In the genomic region with DNA sequence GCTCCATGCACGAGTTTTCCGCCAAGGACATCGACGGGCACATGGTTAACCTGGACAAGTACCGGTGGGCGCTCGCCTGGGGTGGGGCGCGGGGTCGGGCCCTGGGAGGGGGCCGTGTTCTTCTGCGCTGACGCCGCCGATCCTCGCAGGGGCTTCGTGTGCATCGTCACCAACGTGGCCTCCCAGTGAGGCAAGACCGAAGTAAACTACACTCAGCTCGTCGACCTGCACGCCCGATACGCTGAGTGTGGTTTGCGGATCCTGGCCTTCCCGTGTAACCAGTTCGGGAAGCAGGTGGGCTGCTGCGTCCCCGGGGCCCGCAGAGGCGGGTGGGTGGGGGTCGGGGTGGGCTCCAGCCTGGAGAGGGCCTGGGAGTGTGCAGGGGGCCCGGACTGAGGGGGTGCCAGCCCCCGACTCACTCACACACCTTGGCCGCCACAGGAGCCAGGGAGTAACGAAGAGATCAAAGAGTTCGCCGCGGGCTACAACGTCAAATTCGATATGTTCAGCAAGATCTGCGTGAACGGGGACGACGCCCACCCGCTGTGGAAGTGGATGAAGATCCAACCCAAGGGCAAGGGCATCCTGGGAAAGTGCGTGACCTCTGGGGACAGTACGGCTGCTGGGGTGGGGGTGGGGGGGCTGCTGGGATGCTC, we compare ENCODE assay signal across 8 cellular contexts. TPM values are rescaled to one million over a fixed set of nuclear protein-coding genes. Genes with fewer than 3 reads are reported as not detected.
DNase-seq lines count a peak whose midpoint lies in the region; ATAC-seq lines count a peak whose summit lies in the region.

No MANE protein-coding gene starts in this region.

- H3K4me1 ChIP-seq in SJSA1 (replicated peaks) = peaks cover 35% of the 10 kb centered on the region
- H3K4me1 ChIP-seq in esophagus (ENCODE audit: control insufficient read depth in 2 of 2, insufficient read depth in 2 of 2, low read length in 1 of 2) = peaks cover 6 to 24% of the 10 kb centered on the region in 2 donors

- H3K4me3 ChIP-seq in GM08714 (ENCODE audit: low read length) = peak overlapping the region; percentile 85
- peak overlapping the region; percentile 77 for H3K4me3 ChIP-seq in SJSA1
- H3K4me3 ChIP-seq in esophagus (ENCODE audit: low read depth in 1 of 2, low read length in 2 of 2) = peak overlapping the region; percentile 60 to 61

- no peaks in the 10 kb centered on the region for H3K27me3 ChIP-seq in SJSA1 (replicated peaks)
- no peaks in the 10 kb centered on the region for H3K27me3 ChIP-seq in esophagus (ENCODE audit: control insufficient read depth in 1 of 2, insufficient read depth in 2 of 2, low read length in 2 of 2)

- intact Hi-C loops in posterior vena cava (cut with DNase I) = no loop called here

- H3K27ac ChIP-seq in SJSA1 (no peak overlapping the region), esophagus (ENCODE audit: low read depth in 2 of 2, low read length in 1 of 2) (peak overlapping the region; percentile 93 to 98)

- WGBS in esophagus, 2 donors = 25 to 32% methylated on average over 47 to 49 of the region's 49 CpGs

- ATAC-seq in GM18511 (IDR thresholded peaks at IDR 0.05; ENCODE audit: unreplicated experiment) (no peak), GM19463 (IDR thresholded peaks at IDR 0.05; ENCODE audit: unreplicated experiment) (no peak)

- peaks cover 48% of the 10 kb centered on the region for H3K36me3 ChIP-seq in SJSA1
- peaks cover 5 to 35% of the 10 kb centered on the region in 2 donors for H3K36me3 ChIP-seq in esophagus (ENCODE audit: control insufficient read depth in 2 of 2, insufficient read depth in 2 of 2, low read length in 1 of 2)

- no peak for DNase-seq in SJSA1 (ENCODE audit: low read depth in 1 of 2, low spot score in 2 of 2)
- DNase-seq in posterior vena cava (ENCODE audit: low spot score) = peak; percentile 83
- DNase-seq in cerebellum (ENCODE audit: low spot score) = no peak
- no peak for DNase-seq in DMS79 treated with DMSO at 0.1 percent for 48 hours (lab: John Stamatoyannopoulos, UW)

- H3K9me3 ChIP-seq in SJSA1 (replicated peaks) (no peaks in the 10 kb centered on the region), esophagus (ENCODE audit: control insufficient read depth in 2 of 2, insufficient read depth in 1 of 2, low read depth in 1 of 2, low read length in 1 of 2) (no peaks in the 10 kb centered on the region)

RNA-seq across cellular contexts. Expression of a gene that starts 1.6 kb away (rescaled TPM):
- 387 and 449 TPM in 2 replicates for total RNA-seq in SJSA1 (2014; rRNA removed; shearing (Covaris generic))
- 100 to 1,000 TPM; 271 to 294 TPM for polyA plus RNA-seq in esophagus
- total RNA-seq in posterior vena cava = 100 to 1,000 TPM; 176 to 193 TPM
- 112 TPM for total RNA-seq in cerebellum

RNA-seq across cellular contexts. Expression of a gene that starts 10.2 kb away (rescaled TPM):
- 143 and 173 TPM in 2 replicates for total RNA-seq in SJSA1 (2014; rRNA removed; shearing (Covaris generic))
- polyA plus RNA-seq in esophagus = 100 to 1,000 TPM in 1 of 2 donors, 10 to 100 TPM in 1; 77.9 to 162 TPM
- total RNA-seq in posterior vena cava (100 to 1,000 TPM in 1 of 2 donors, 10 to 100 TPM in 1; 89.9 to 105 TPM), cerebellum (28.6 TPM)

RNA-seq across cellular contexts. Expression of a gene that starts 38.4 kb away (rescaled TPM):
- 0.03 TPM in 1 of 2 replicates, not detected in the other for total RNA-seq in SJSA1 (2014; rRNA removed; shearing (Covaris generic))
- 10 to 100 TPM in 1 of 2 donors, 1 to 10 TPM in 1; 8.9 to 17.7 TPM for polyA plus RNA-seq in esophagus
- total RNA-seq in posterior vena cava = 10 to 100 TPM in 1 of 2 donors, 1 to 10 TPM in 1; 10.0 to 26.8 TPM
- 2.0 TPM for total RNA-seq in cerebellum
